In genomic region chr5:13932561-13932960, GRCh38 we compare ENCODE assay signal across 19 cellular contexts. TPM values are rescaled to one million over a fixed set of nuclear protein-coding genes. Genes with fewer than 3 reads are reported as not detected.
DNase-seq lines count a peak whose midpoint lies in the region; FAIRE-seq and TF ChIP-seq lines count a peak whose summit lies in the region.
"Had no signal": no experiment of that assay in that cellular context is flagged by ENCODE, and none has a peak within 500 bp of the region (broad histone marks: within the 10 kb centered on the region; RNA-seq: fewer than 3 reads in every experiment).

No MANE protein-coding gene starts in this region.

- peaks cover 0 to 2% (median 0%) of the 10 kb centered on the region in 6 donors for H3K9me3 Mint-ChIP-seq in immature natural killer cell

- H3K27ac Mint-ChIP-seq in immature natural killer cell, result no peak overlapping the region
- H3K27ac Mint-ChIP-seq: CD4-positive, CD25-positive, alpha-beta regulatory T cell had no signal

- H4K20me1 ChIP-seq in keratinocyte (ENCODE audit: control insufficient read depth, extremely low read depth, insufficient read depth, low read length) (no peaks in the 10 kb centered on the region), smooth muscle cell (ENCODE audit: low read depth) (no peaks in the 10 kb centered on the region)

- dilution Hi-C loops in keratinocyte (cut with MboI; ENCODE audit: extremely low pct_ligation_motif_present, low sequenced_read_pairs), result no loop called here

- H2AFZ ChIP-seq in keratinocyte (ENCODE audit: control insufficient read depth, low read length) (peak overlapping the region; percentile 3), smooth muscle cell (ENCODE audit: low read depth) (no peak overlapping the region)

- peak overlapping the region; percentile 74 for H3K27ac ChIP-seq in keratinocyte (ENCODE audit: control insufficient read depth, insufficient read depth, low read length)
- H3K27ac ChIP-seq in smooth muscle cell (ENCODE audit: low read depth), result peak overlapping the region; percentile 50
- H3K27ac ChIP-seq: SJSA1 had no signal

- H3K4me3 ChIP-seq in bronchial epithelial cell (ENCODE audit: low read depth, low read length) (no peak overlapping the region), keratinocyte (ENCODE audit: control insufficient read depth in 2 of 3, extremely low read depth in 1 of 3, insufficient read depth in 2 of 3, low read depth in 1 of 3, low read length in 3 of 3) (no peak overlapping the region), smooth muscle cell (no peak overlapping the region), lower leg skin (ENCODE audit: low read depth, poor library complexity, severe bottlenecking) (no peak overlapping the region)
- H3K4me3 ChIP-seq: SJSA1 had no signal

- H3K4me1 Mint-ChIP-seq in immature natural killer cell, result no peaks in the 10 kb centered on the region
- H3K4me1 Mint-ChIP-seq: CD4-positive, CD25-positive, alpha-beta regulatory T cell had no signal

- H3K36me3 Mint-ChIP-seq in immature natural killer cell, result peaks cover 0 to 3% (median 0%) of the 10 kb centered on the region in 3 donors
- H3K36me3 Mint-ChIP-seq: CD4-positive, CD25-positive, alpha-beta regulatory T cell had no signal

- TF ChIP-seq CTCF in bronchial epithelial cell (IDR thresholded peaks at IDR 0.05; ENCODE audit: insufficient read depth, low read length, severe bottlenecking) (no peak), keratinocyte (optimal IDR thresholded peaks at IDR 0.05 in 1 of 3, IDR thresholded peaks at IDR 0.05 in 1 of 3, conservative IDR thresholded peaks at IDR 0.05 in 1 of 3; ENCODE audit: extremely low read depth in 1 of 3, insufficient read depth in 2 of 3, low read length in 3 of 3) (no peak), smooth muscle cell (IDR thresholded peaks at IDR 0.05; ENCODE audit: borderline replicate concordance, insufficient read depth, poor library complexity, severe bottlenecking) (no peak), lower leg skin (IDR thresholded peaks at IDR 0.05) (no peak)

- H3K9me3 ChIP-seq in keratinocyte (ENCODE audit: control insufficient read depth, low read depth, low read length) (no peaks in the 10 kb centered on the region), smooth muscle cell (replicated peaks; ENCODE audit: low read depth) (no peaks in the 10 kb centered on the region)
- H3K9me3 ChIP-seq: SJSA1 had no signal

- DNase-seq in M059J (ENCODE audit: low read depth) (peak; percentile 69), bronchial epithelial cell (ENCODE audit: low read depth) (peak; percentile 97), keratinocyte (ENCODE audit: low read depth, low spot score) (peak; percentile 91), smooth muscle cell (lab: John Stamatoyannopoulos, UW; ENCODE audit: unreplicated experiment) (no peak), RPMI8226 (no peak), immature natural killer cell (no peak), lower leg skin (ENCODE audit: low spot score in 2 of 2) (no peak)
- DNase-seq: CD4-positive, CD25-positive, alpha-beta regulatory T cell; COR-L47; DMS79; Kasumi-1; NCI-H1092; NCI-H1436 treated with DMSO at 0.1 percent for 48 hours; NCI-H2029; NCI-H2227 treated with DMSO at 0.1 percent for 48 hours; NCI-H510A; NCI-H774; NK-92 treated with Interleukin-12 subunit alpha and Interleukin-12 subunit beta, amount 100 ng/mL, for 24 hours had no signal

- no peak overlapping the region for H3K9ac ChIP-seq in keratinocyte (ENCODE audit: control insufficient read depth, extremely low read depth, insufficient read depth, low read length)
- H3K9ac ChIP-seq in smooth muscle cell (ENCODE audit: low read depth), result no peak overlapping the region

- intact Hi-C loops in lower leg skin (cut with DNase I; ENCODE audit: low total_unique reads), result no loop called here

- no peaks in the 10 kb centered on the region for H3K27me3 ChIP-seq in bronchial epithelial cell (ENCODE audit: control insufficient read depth, insufficient read depth, low read length)
- no peaks in the 10 kb centered on the region for H3K27me3 ChIP-seq in keratinocyte (ENCODE audit: control insufficient read depth, extremely low read depth, insufficient read depth, low read length)
- H3K27me3 ChIP-seq in smooth muscle cell (ENCODE audit: low read depth), result no peaks in the 10 kb centered on the region
- H3K27me3 ChIP-seq: SJSA1 had no signal

- H3K9me1 ChIP-seq in keratinocyte (ENCODE audit: control insufficient read depth, extremely low read depth, insufficient read depth, low read length), result peaks cover 2% of the 10 kb centered on the region

- peak overlapping the region; percentile 46 for H3K4me2 ChIP-seq in keratinocyte (ENCODE audit: control insufficient read depth, extremely low read depth, insufficient read depth, low read depth, low read length)
- H3K4me2 ChIP-seq in smooth muscle cell, result no peak overlapping the region

- peak; percentile 7 for FAIRE-seq in bronchial epithelial cell (lab: Jason Lieb, UNC)
- FAIRE-seq in keratinocyte (lab: Jason Lieb, UNC), result peak; percentile 100

- H3K79me2 ChIP-seq in keratinocyte (ENCODE audit: control insufficient read depth, insufficient read depth, low read length), result no peaks in the 10 kb centered on the region
- no peaks in the 10 kb centered on the region for H3K79me2 ChIP-seq in smooth muscle cell (ENCODE audit: low read depth)

- no peak for TF ChIP-seq POLR2A in lower leg skin (IDR thresholded peaks at IDR 0.05)

- H3F3A ChIP-seq in smooth muscle cell (ENCODE audit: low read depth), result no peaks in the 10 kb centered on the region

- 77% methylated on average over 3 of the region's 3 CpGs for WGBS in smooth muscle cell (ENCODE audit: low lambda C conversion rate)
- WGBS in lower leg skin, 2 donors, result 57 to 63% methylated on average over 3 of the region's 3 CpGs

- H3K4me3 Mint-ChIP-seq in immature natural killer cell, result no peak overlapping the region
- H3K4me3 Mint-ChIP-seq: CD4-positive, CD25-positive, alpha-beta regulatory T cell had no signal

- H3K36me3 ChIP-seq in bronchial epithelial cell (ENCODE audit: control insufficient read depth, insufficient read depth, low read length) (no peaks in the 10 kb centered on the region), keratinocyte (ENCODE audit: control insufficient read depth in 2 of 2, extremely low read depth in 1 of 2, insufficient read depth in 2 of 2, low read length in 2 of 2) (no peaks in the 10 kb centered on the region), smooth muscle cell (ENCODE audit: low read depth) (no peaks in the 10 kb centered on the region)
- H3K36me3 ChIP-seq: SJSA1 had no signal

- H3K27me3 Mint-ChIP-seq in immature natural killer cell (ENCODE audit: low read depth in 3 of 3), result peaks cover 0 to 2% (median 0%) of the 10 kb centered on the region in 3 donors
- H3K27me3 Mint-ChIP-seq: CD4-positive, CD25-positive, alpha-beta regulatory T cell had no signal

- H3K4me1 ChIP-seq in keratinocyte (ENCODE audit: control insufficient read depth, extremely low read depth, insufficient read depth, low read length) (peaks cover 29% of the 10 kb centered on the region), smooth muscle cell (ENCODE audit: low read depth) (no peaks in the 10 kb centered on the region)
- H3K4me1 ChIP-seq: SJSA1 had no signal

RNA-seq across cellular contexts. Expression of gene DNAH5, which starts 11.9 kb away (rescaled TPM):
- total RNA-seq in M059J (2014; rRNA removed; shearing (Covaris generic)), result 2.2 and 3.0 TPM in 2 replicates
- total RNA-seq in bronchial epithelial cell (under 0.01 and 0.13 TPM in 2 replicates), smooth muscle cell (0.04 and 0.31 TPM in 2 replicates), lower leg skin (under 1 TPM in 3 of 4 donors, not detected in 1; 0.04 to 0.39 (median 0.20) TPM)
- polyA plus RNA-seq in keratinocyte (0.49 to 0.73 TPM (median 0.67 TPM) in 3 replicates), smooth muscle cell (0.07 and 0.33 TPM in 2 replicates), immature natural killer cell (not detected)
- polyA plus RNA-seq in keratinocyte (2011; ENCODE audit: low read depth), result 0.12 TPM
- 0.27 and 0.46 TPM in 2 replicates for polyA plus RNA-seq in keratinocyte (2011; cell fraction: cytosol; rRNA removed)
- polyA plus RNA-seq in keratinocyte (2011; cell fraction: nucleus; rRNA removed), result 0.80 and 0.88 TPM in 2 replicates
- polyA plus RNA-seq in keratinocyte (2012; ENCODE audit: low replicate concordance), result 0.04 and 0.92 TPM in 2 replicates
- polyA minus RNA-seq in keratinocyte, result 0.07 to 1.9 TPM (median 0.99 TPM) in 3 replicates
- 0.38 TPM for polyA minus RNA-seq in keratinocyte (2011; cell fraction: cytosol; rRNA and poly(A)+ RNA removed)
- 1.5 and 2.9 TPM in 2 replicates for polyA minus RNA-seq in keratinocyte (2011; cell fraction: nucleus; rRNA and poly(A)+ RNA removed)
- total RNA-seq: CD4-positive, CD25-positive, alpha-beta regulatory T cell had no signal
- polyA plus RNA-seq: CD4-positive, CD25-positive, alpha-beta regulatory T cell had no signal

Comparison
In these comparisons a context has a peak if more than half of its experiments do, and no peak if none do; other contexts are left out.
1. DNase-seq: peak in M059J (single experiment), bronchial epithelial cell (single experiment) and keratinocyte (single experiment); none in smooth muscle cell (single experiment), RPMI8226 (single experiment), immature natural killer cell (0 of 3) and lower leg skin (0 of 2).